20 cellular contexts compared by ENCODE assay signal in genomic region chr3:64623125-64623524, GRCh38.
"Had no signal": no experiment of that assay in that cellular context is flagged by ENCODE, and none has a peak within 500 bp of the region (broad histone marks: within the 10 kb centered on the region; RNA-seq: fewer than 3 reads in every experiment).

No MANE protein-coding gene starts in this region.

- H3K27me3 ChIP-seq: breast epithelium had no signal

- H3K36me3 ChIP-seq: breast epithelium had no signal

- H3K27me3 Mint-ChIP-seq: activated B cell treated with CpG ODN at 0.5 μM for 24 hours; activated CD4-positive, alpha-beta memory T cell treated with anti-CD3 and anti-CD28 coated beads for 36 hours; activated CD4-positive, alpha-beta T cell treated with anti-CD3 and anti-CD28 coated beads, Interleukin-2, amount 10 ng/mL, durations not matched to agents 7 days and 5 days; activated naive CD8-positive, alpha-beta T cell; T-helper 17 cell had no signal

- DNase-seq: activated B cell treated with CpG ODN at 0.5 μM for 24 hours; activated CD4-positive, alpha-beta memory T cell treated with anti-CD3 and anti-CD28 coated beads for 36 hours; activated CD4-positive, alpha-beta T cell treated with anti-CD3 and anti-CD28 coated beads, Interleukin-2, amount 10 ng/mL, durations not matched to agents 7 days and 5 days; activated CD8-positive, alpha-beta memory T cell treated with anti-CD3 and anti-CD28 coated beads for 24 hours; activated gamma-delta T cell; activated naive CD4-positive, alpha-beta T cell treated with anti-CD3 and anti-CD28 coated beads for 36 hours; activated T-cell treated with anti-CD3 and anti-CD28 coated beads, Interleukin-2, amount 50 U/mL, for 4 hours; central memory CD4-positive, alpha-beta T cell; NCI-H1048; NCI-H146; NCI-H187 treated with DMSO at 0.1 percent for 48 hours; NCI-H2081 treated with DMSO at 0.1 percent for 48 hours; NCI-H446; NCI-H524; PC-3; SIG-M5; T-helper 17 cell; T-helper 9 cell had no signal

- H3K9me3 Mint-ChIP-seq: activated B cell treated with CpG ODN at 0.5 μM for 24 hours; activated CD4-positive, alpha-beta T cell treated with anti-CD3 and anti-CD28 coated beads, Interleukin-2, amount 10 ng/mL, durations not matched to agents 7 days and 5 days; activated T-cell treated with anti-CD3 and anti-CD28 coated beads, Interleukin-2, amount 50 U/mL, for 4 hours had no signal

- H3K4me1 ChIP-seq: breast epithelium had no signal

- H3K4me1 Mint-ChIP-seq: activated B cell treated with CpG ODN at 0.5 μM for 24 hours; activated CD4-positive, alpha-beta T cell treated with anti-CD3 and anti-CD28 coated beads, Interleukin-2, amount 10 ng/mL, durations not matched to agents 7 days and 5 days; T-helper 17 cell had no signal

- H3K36me3 Mint-ChIP-seq: activated CD4-positive, alpha-beta memory T cell treated with anti-CD3 and anti-CD28 coated beads for 36 hours; activated naive CD8-positive, alpha-beta T cell had no signal

- H3K4me3 Mint-ChIP-seq: activated B cell treated with CpG ODN at 0.5 μM for 24 hours; activated CD4-positive, alpha-beta memory T cell treated with anti-CD3 and anti-CD28 coated beads for 36 hours; activated CD4-positive, alpha-beta T cell treated with anti-CD3 and anti-CD28 coated beads, Interleukin-2, amount 10 ng/mL, durations not matched to agents 7 days and 5 days; activated naive CD4-positive, alpha-beta T cell treated with anti-CD3 and anti-CD28 coated beads for 36 hours; activated naive CD8-positive, alpha-beta T cell; activated T-cell treated with anti-CD3 and anti-CD28 coated beads, Interleukin-2, amount 50 U/mL, for 4 hours; T-helper 17 cell had no signal

- H3K27ac Mint-ChIP-seq: activated B cell treated with CpG ODN at 0.5 μM for 24 hours; activated CD4-positive, alpha-beta memory T cell treated with anti-CD3 and anti-CD28 coated beads for 36 hours; activated CD4-positive, alpha-beta T cell treated with anti-CD3 and anti-CD28 coated beads, Interleukin-2, amount 10 ng/mL, durations not matched to agents 7 days and 5 days; activated naive CD4-positive, alpha-beta T cell treated with anti-CD3 and anti-CD28 coated beads for 36 hours; activated naive CD8-positive, alpha-beta T cell; T-helper 17 cell had no signal

- H3K4me3 ChIP-seq: breast epithelium had no signal

- H3K27ac ChIP-seq: breast epithelium had no signal

- H3K9me3 ChIP-seq: breast epithelium had no signal
